ENCODE assay signal across 19 cellular contexts in the genomic region with DNA sequence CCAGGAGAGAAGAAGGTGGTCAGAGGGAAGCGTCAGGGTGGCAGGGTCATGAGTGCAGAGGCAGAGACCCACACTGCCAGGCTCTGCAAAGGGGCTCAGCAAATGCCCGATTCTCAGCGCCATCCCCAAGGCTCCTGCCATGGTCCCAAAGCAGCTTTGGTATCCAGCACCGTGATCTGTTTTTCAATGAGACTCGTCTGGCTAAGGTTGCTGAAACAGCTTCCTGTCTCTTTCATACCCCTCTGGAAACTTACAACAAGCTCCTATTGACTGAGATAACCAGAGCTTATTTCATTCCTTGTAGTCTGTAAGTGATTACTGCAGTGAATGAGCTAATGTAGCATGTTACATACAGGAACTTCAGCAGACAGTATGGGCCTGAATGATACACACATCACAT.
"Had no signal": no experiment of that assay in that cellular context is flagged by ENCODE, and none has a peak within 500 bp of the region (broad histone marks: within the 10 kb centered on the region; RNA-seq: fewer than 3 reads in every experiment).

No MANE protein-coding gene starts in this region.

- H3K4me3 ChIP-seq: pancreas, right lobe of liver, SK-N-MC, skin epidermis, upper lobe of left lung had no signal

- H3K36me3 ChIP-seq: neutrophil, pancreas, right lobe of liver, upper lobe of left lung had no signal

- H3K27me3 ChIP-seq: pancreas, right lobe of liver, upper lobe of left lung had no signal

- H3K9me3 ChIP-seq: neutrophil, pancreas, right lobe of liver, upper lobe of left lung had no signal

- H3K27ac ChIP-seq: neutrophil, pancreas, right lobe of liver, SK-N-MC, skin epidermis, upper lobe of left lung had no signal

- DNase-seq: activated CD4-positive, alpha-beta memory T cell treated with anti-CD3 and anti-CD28 coated beads for 36 hours; activated CD4-positive, alpha-beta T cell treated with anti-CD3 and anti-CD28 coated beads for 48 hours; activated naive CD4-positive, alpha-beta T cell treated with Interleukin-2 at 50 U/mL for 16 hours; activated naive CD8-positive, alpha-beta T cell treated with anti-CD3 and anti-CD28 coated beads for 36 hours; activated T-cell treated with anti-CD3 and anti-CD28 coated beads, Interleukin-2, amount 50 U/mL, for 48 hours; effector memory CD8-positive, alpha-beta T cell; left cardiac atrium; mesenchymal stem cell; naive thymus-derived CD4-positive, alpha-beta T cell; pancreas; right lobe of liver; stimulated activated CD4-positive, alpha-beta T cell treated with anti-CD3 and anti-CD28 coated beads, Interleukin-2, amount 100 ng/mL, for 24 hours; upper lobe of left lung had no signal

- H3K4me1 ChIP-seq: upper lobe of left lung had no signal

- FAIRE-seq: endothelial cell of umbilical vein, frontal cortex, islet of Langerhans, pancreas had no signal
